8 cellular contexts compared by ENCODE assay signal in the genomic region with DNA sequence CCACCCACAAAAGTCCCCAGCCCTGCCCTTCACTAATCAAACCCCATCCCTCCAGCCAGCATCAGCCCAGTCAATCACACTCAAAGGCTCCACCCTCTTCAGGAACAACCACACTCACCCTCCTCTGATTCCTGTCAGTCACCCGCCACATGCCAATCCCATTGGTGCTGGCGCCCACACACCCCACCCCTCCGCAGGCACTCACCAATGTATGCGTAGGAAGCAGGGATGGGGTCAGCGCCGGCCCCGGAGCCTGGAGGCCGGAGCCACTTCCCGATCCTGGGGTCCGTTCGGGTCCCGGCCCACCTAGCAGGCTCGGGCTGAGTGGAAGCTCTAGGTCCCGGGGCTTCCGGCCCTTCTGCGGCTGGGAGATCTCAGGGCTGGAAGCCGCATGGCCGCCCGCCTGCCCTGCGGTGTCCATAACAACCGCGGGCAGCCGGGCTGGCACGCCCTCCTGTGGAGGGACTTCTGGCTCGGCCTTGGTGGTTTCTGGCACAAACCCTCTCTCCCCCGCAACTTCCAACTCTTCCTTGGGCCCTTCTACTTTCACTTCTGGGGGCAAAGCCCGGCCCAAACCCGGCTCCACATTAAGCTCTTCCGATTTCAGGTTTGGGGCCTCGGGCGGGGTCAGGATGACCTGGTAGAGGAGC. TPM values are rescaled to one million over a fixed set of nuclear protein-coding genes. Genes with fewer than 3 reads are reported as not detected.
DNase-seq lines count a peak whose midpoint lies in the region; ATAC-seq and TF ChIP-seq lines count a peak whose summit lies in the region.

No MANE protein-coding gene starts in this region.

- H3K27me3 Mint-ChIP-seq in CD4-positive, CD25-positive, alpha-beta regulatory T cell: no peaks in the 10 kb centered on the region

- peak; percentile 72 to 75 for ATAC-seq in CD4-positive, CD25-positive, alpha-beta regulatory T cell (ENCODE audit: low read depth in 2 of 2)
- ATAC-seq in HG02759 (IDR thresholded peaks at IDR 0.05; ENCODE audit: unreplicated experiment) (peak; percentile 88), GM21528 (IDR thresholded peaks at IDR 0.05; ENCODE audit: low FRiP score, unreplicated experiment) (no peak), GM18867 (IDR thresholded peaks at IDR 0.05; ENCODE audit: unreplicated experiment) (no peak)

- 84% methylated on average over 31 of the region's 31 CpGs; no CpG with 5 or more reads in 1 of the 2 donors for WGBS in transverse colon (ENCODE audit: low coverage in 1 of 2), 2 donors

- peaks cover 51% of the 10 kb centered on the region for H3K36me3 ChIP-seq in CD4-positive, CD25-positive, alpha-beta regulatory T cell (ENCODE audit: control insufficient read depth, insufficient read depth, low read length)
- peaks cover 0 to 11% (median 0%) of the 10 kb centered on the region in 4 donors for H3K36me3 ChIP-seq in transverse colon
- H3K36me3 ChIP-seq in BE2C: peaks cover 20% of the 10 kb centered on the region

- TF ChIP-seq EP300 in transverse colon (IDR thresholded peaks at IDR 0.05; ENCODE audit: low read depth): no peak

- no peaks in the 10 kb centered on the region for H3K9me3 ChIP-seq in CD4-positive, CD25-positive, alpha-beta regulatory T cell (ENCODE audit: control insufficient read depth in 2 of 2, low read length in 2 of 2)
- H3K9me3 ChIP-seq in transverse colon (no peaks in the 10 kb centered on the region), BE2C (no peaks in the 10 kb centered on the region)

- in situ Hi-C loops in transverse colon (cut with MboI; ENCODE audit: low pct_ligation_motif_present in 1 of 4, low pct_unique_long_range_greater_than_20kb in 1 of 4, low sequenced_read_pairs in 3 of 4): no loop called here

- peak overlapping the region; percentile 34 to 83 (median 66) for H3K27ac Mint-ChIP-seq in CD4-positive, CD25-positive, alpha-beta regulatory T cell

- no peak overlapping the region for H3K4me3 ChIP-seq in CD4-positive, CD25-positive, alpha-beta regulatory T cell (ENCODE audit: low read depth, low read length)
- H3K4me3 ChIP-seq in transverse colon (peak overlapping the region in 1 of 4 donors; percentile 34), BE2C (ENCODE audit: low read depth, low read length) (no peak overlapping the region)

- H3K4me1 Mint-ChIP-seq in CD4-positive, CD25-positive, alpha-beta regulatory T cell: peaks cover 3 to 15% (median 5%) of the 10 kb centered on the region in 4 donors

- H3K4me1 ChIP-seq in CD4-positive, CD25-positive, alpha-beta regulatory T cell (ENCODE audit: control insufficient read depth, insufficient read depth, low read length, poor library complexity, severe bottlenecking): peaks cover 3% of the 10 kb centered on the region
- H3K4me1 ChIP-seq in transverse colon (no peaks in the 10 kb centered on the region), BE2C (no peaks in the 10 kb centered on the region)

- TF ChIP-seq POLR2A in transverse colon (IDR thresholded peaks at IDR 0.05): no peak

- H3K27ac ChIP-seq in CD4-positive, CD25-positive, alpha-beta regulatory T cell (ENCODE audit: insufficient read depth, low read length, poor library complexity, severe bottlenecking): no peak overlapping the region
- no peak overlapping the region for H3K27ac ChIP-seq in transverse colon

- intact Hi-C loops in transverse colon (cut with DNase I; ENCODE audit: low total_unique reads): loop anchor here (10.0 kb wide), 1 partner anchor 63 kb away; no protein-coding TSS in a partner anchor

- H3K27me3 ChIP-seq in CD4-positive, CD25-positive, alpha-beta regulatory T cell (ENCODE audit: control insufficient read depth, insufficient read depth, low read length): no peaks in the 10 kb centered on the region
- H3K27me3 ChIP-seq in transverse colon (no peaks in the 10 kb centered on the region), BE2C (no peaks in the 10 kb centered on the region)

- DNase-seq in CD4-positive, CD25-positive, alpha-beta regulatory T cell: peak in 2 of 3 donors; percentile 25 to 39
- DNase-seq in activated T-helper 9 cell treated with anti-CD3 and anti-CD28 coated beads, Interleukin-2, amount 50 U/mL, for 16 hours (ENCODE audit: low read depth): peak; percentile 18
- DNase-seq in islet precursor cell: peak; percentile 87
- peak; percentile 28 for DNase-seq in transverse colon
- no peak for DNase-seq in BE2C

- peak overlapping the region in 3 of 4 donors; percentile 52 to 66 (median 66) for H3K4me3 Mint-ChIP-seq in CD4-positive, CD25-positive, alpha-beta regulatory T cell

- H3K36me3 Mint-ChIP-seq in CD4-positive, CD25-positive, alpha-beta regulatory T cell: peaks cover 27% of the 10 kb centered on the region

- no peaks in the 10 kb centered on the region for H3K9me3 Mint-ChIP-seq in CD4-positive, CD25-positive, alpha-beta regulatory T cell

- peak in 1 of 5 experiments; percentile 6 for TF ChIP-seq CTCF in transverse colon (IDR thresholded peaks at IDR 0.05)
- TF ChIP-seq CTCF in BE2C (IDR thresholded peaks at IDR 0.05; ENCODE audit: low read depth, low read length): no peak

RNA-seq across cellular contexts. Expression of a gene that starts 7.9 kb away (rescaled TPM):
- total RNA-seq in CD4-positive, CD25-positive, alpha-beta regulatory T cell: 13.9 TPM
- polyA plus RNA-seq in CD4-positive, CD25-positive, alpha-beta regulatory T cell: 10 to 100 TPM in 3 of 4 donors, 1 to 10 TPM in 1; 6.2 to 18.7 (median 11.2) TPM
- total RNA-seq in transverse colon: 1 to 10 TPM in 3 of 4 donors, under 1 TPM in 1; 0.60 to 10.0 (median 3.0) TPM
- polyA plus RNA-seq in BE2C (2012; ENCODE audit: insufficient read depth, insufficient read length, low read depth): 2.9 TPM

RNA-seq across cellular contexts. Expression of a gene that starts 12.7 kb away (rescaled TPM):
- total RNA-seq in CD4-positive, CD25-positive, alpha-beta regulatory T cell: 27.3 TPM
- polyA plus RNA-seq in CD4-positive, CD25-positive, alpha-beta regulatory T cell: 10 to 100 TPM; 18.8 to 20.4 (median 19.8) TPM
- 10 to 100 TPM; 11.6 to 27.5 (median 18.6) TPM for total RNA-seq in transverse colon
- polyA plus RNA-seq in BE2C (2012; ENCODE audit: insufficient read depth, insufficient read length, low read depth): 38.7 TPM

RNA-seq across cellular contexts. Expression of a gene that starts 18.0 kb away (rescaled TPM):
- not detected for total RNA-seq in CD4-positive, CD25-positive, alpha-beta regulatory T cell
- polyA plus RNA-seq in CD4-positive, CD25-positive, alpha-beta regulatory T cell: under 1 TPM in 2 of 4 donors, not detected in 2; 0.18 to 0.34 TPM
- under 1 TPM; 0.16 to 0.41 (median 0.39) TPM for total RNA-seq in transverse colon
- 10.8 TPM for polyA plus RNA-seq in BE2C (2012; ENCODE audit: insufficient read depth, insufficient read length, low read depth)

RNA-seq across cellular contexts. Expression of a gene that starts 21.3 kb away (rescaled TPM):
- total RNA-seq in CD4-positive, CD25-positive, alpha-beta regulatory T cell: 140 TPM
- 100 to 1,000 TPM; 326 to 416 (median 357) TPM for polyA plus RNA-seq in CD4-positive, CD25-positive, alpha-beta regulatory T cell
- 100 to 1,000 TPM in 2 of 4 donors, 10 to 100 TPM in 2; 21.3 to 122 (median 91.9) TPM for total RNA-seq in transverse colon
- 106 TPM for polyA plus RNA-seq in BE2C (2012; ENCODE audit: insufficient read depth, insufficient read length, low read depth)

RNA-seq across cellular contexts. Expression of a gene that starts 55.4 kb away (rescaled TPM):
- total RNA-seq in CD4-positive, CD25-positive, alpha-beta regulatory T cell: 31.8 TPM
- polyA plus RNA-seq in CD4-positive, CD25-positive, alpha-beta regulatory T cell: 100 to 1,000 TPM in 3 of 4 donors, 10 to 100 TPM in 1; 65.2 to 133 (median 112) TPM
- 10 to 100 TPM; 14.2 to 83.0 (median 43.6) TPM for total RNA-seq in transverse colon
- 243 TPM for polyA plus RNA-seq in BE2C (2012; ENCODE audit: insufficient read depth, insufficient read length, low read depth)

Comparison
In these comparisons a context has a peak if more than half of its experiments do, and no peak if none do; other contexts are left out.
1. ATAC-seq: peak in CD4-positive, CD25-positive, alpha-beta regulatory T cell (2 of 2) and HG02759 (single experiment); none in GM21528 (single experiment) and GM18867 (single experiment).